ENCODE assay signal across 1 cellular context in the genomic region with DNA sequence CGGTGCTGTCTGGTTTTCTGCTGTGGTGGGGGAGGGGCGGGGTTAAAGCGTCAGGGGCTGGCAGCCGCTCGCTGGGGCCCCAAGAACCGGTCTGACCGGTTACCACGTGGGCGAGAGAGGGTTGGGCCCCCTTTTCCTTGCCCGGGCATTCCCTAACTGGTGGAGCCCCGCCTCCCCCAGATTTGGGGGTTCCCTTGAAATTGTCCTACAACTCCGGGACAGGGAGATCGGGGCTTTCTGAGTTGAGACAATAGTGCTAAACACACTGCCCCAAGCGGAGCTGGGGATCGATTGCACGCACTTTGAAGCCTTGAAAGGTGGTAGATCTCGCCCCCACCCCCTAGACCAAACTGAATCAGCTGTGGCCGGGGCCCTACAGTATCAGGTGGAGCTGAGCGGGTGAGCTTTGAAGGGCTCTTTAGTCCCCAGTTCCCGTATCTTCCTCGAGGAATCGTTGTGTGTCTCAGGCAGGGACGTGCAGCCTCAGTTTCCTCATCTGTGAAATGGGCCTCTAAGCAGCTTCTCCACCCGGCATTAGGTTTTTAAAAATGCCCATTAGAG.
TF ChIP-seq lines count a peak whose summit lies in the region.

No MANE protein-coding gene starts in this region.

TF ChIP-seq in K562, 482 proteins besides CTCF, POLR2A, EP300 and RAD21 (continues in another document):
- 0 out of 2 replicates have a peak, but pooled peaks have one; percentile 53 for TF ChIP-seq HEY1 (CRISPR knock-in tag; IDR thresholded peaks at IDR 0.05; ENCODE audit: borderline replicate concordance)
- TF ChIP-seq, protein P1, sequence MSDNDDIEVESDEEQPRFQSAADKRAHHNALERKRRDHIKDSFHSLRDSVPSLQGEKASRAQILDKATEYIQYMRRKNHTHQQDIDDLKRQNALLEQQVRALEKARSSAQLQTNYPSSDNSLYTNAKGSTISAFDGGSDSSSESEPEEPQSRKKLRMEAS (CRISPR knock-in tag; IDR thresholded peaks at IDR 0.05): no peak
- TF ChIP-seq TAF15 (IDR thresholded peaks at IDR 0.05; ENCODE audit: low read depth, low read length): peak; percentile 38; the same call in 1 of the 2 replicates
- TF ChIP-seq CBX3 (IDR thresholded peaks at IDR 0.05; ENCODE audit: borderline replicate concordance in 1 of 2, low read length in 2 of 2): 0 out of 3 replicates have a peak, but pooled peaks of 1 of the 2 experiments have one; percentile 16
- TF ChIP-seq TCF3 (CRISPR knock-in tag; IDR thresholded peaks at IDR 0.05): peak; percentile 14; the same call in 1 of the 2 replicates
- TF ChIP-seq HNRNPUL1 (IDR thresholded peaks at IDR 0.05; ENCODE audit: low read length): peak; percentile 94
- TF ChIP-seq POLR2AphosphoS2 (IDR thresholded peaks at IDR 0.05; ENCODE audit: low read length): peak; percentile 94; the same call in 1 of the 2 replicates
- TF ChIP-seq HIVEP1 (CRISPR knock-in tag; IDR thresholded peaks at IDR 0.05): no peak
- TF ChIP-seq ZNF41 (CRISPR knock-in tag; conservative IDR thresholded peaks at IDR 0.05): no peak
- TF ChIP-seq ZNF436 (CRISPR knock-in tag; IDR thresholded peaks at IDR 0.05): no peak
- TF ChIP-seq, protein P2, sequence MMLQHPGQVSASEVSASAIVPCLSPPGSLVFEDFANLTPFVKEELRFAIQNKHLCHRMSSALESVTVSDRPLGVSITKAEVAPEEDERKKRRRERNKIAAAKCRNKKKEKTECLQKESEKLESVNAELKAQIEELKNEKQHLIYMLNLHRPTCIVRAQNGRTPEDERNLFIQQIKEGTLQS (IDR thresholded peaks at IDR 0.05): no peak
- TF ChIP-seq, protein P2 (CRISPR knock-in tag; conservative IDR thresholded peaks at IDR 0.05): no peak; the same call in 1 of the 2 replicates
- no peak; the same call in 1 of the 2 replicates for TF ChIP-seq ETV5 (CRISPR knock-in tag; IDR thresholded peaks at IDR 0.05; ENCODE audit: low read depth)
- TF ChIP-seq, protein P3, sequence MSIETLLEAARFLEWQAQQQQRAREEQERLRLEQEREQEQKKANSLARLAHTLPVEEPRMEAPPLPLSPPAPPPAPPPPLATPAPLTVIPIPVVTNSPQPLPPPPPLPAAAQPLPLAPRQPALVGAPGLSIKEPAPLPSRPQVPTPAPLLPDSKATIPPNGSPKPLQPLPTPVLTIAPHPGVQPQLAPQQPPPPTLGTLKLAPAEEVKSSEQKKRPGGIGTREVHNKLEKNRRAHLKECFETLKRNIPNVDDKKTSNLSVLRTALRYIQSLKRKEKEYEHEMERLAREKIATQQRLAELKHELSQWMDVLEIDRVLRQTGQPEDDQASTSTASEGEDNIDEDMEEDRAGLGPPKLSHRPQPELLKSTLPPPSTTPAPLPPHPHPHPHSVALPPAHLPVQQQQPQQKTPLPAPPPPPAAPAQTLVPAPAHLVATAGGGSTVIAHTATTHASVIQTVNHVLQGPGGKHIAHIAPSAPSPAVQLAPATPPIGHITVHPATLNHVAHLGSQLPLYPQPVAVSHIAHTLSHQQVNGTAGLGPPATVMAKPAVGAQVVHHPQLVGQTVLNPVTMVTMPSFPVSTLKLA (conservative IDR thresholded peaks at IDR 0.05): peak; percentile 46 to 47; a peak in 2 of 4 replicates
- TF ChIP-seq ZNF384 (IDR thresholded peaks at IDR 0.05; ENCODE audit: low read depth, low read length): no peak
- no peak for TF ChIP-seq FOXK2 (conservative IDR thresholded peaks at IDR 0.05 in 1 of 2, IDR thresholded peaks at IDR 0.05 in 1 of 2; ENCODE audit: low read depth in 2 of 2)
- TF ChIP-seq SRF (CRISPR knock-in tag; IDR thresholded peaks at IDR 0.05): no peak
- TF ChIP-seq, protein P4, sequence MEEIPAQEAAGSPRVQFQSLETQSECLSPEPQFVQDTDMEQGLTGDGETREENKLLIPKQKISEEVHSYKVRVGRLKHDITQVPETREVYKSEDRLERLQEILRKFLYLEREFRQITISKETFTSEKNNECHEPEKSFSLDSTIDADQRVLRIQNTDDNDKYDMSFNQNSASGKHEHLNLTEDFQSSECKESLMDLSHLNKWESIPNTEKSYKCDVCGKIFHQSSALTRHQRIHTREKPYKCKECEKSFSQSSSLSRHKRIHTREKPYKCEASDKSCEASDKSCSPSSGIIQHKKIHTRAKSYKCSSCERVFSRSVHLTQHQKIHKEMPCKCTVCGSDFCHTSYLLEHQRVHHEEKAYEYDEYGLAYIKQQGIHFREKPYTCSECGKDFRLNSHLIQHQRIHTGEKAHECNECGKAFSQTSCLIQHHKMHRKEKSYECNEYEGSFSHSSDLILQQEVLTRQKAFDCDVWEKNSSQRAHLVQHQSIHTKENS (CRISPR knock-in tag; IDR thresholded peaks at IDR 0.05): 0 out of 2 replicates have a peak, but pooled peaks have one; percentile 61
- no peak for TF ChIP-seq NEUROD1 (IDR thresholded peaks at IDR 0.05; ENCODE audit: borderline replicate concordance, low read depth, low read length, partially characterized antibody)
- TF ChIP-seq LEF1 (IDR thresholded peaks at IDR 0.05): peak; percentile 18; the same call in 1 of the 2 replicates
- TF ChIP-seq HDAC1 (IDR thresholded peaks at IDR 0.05): peak in 1 of 2 experiments; percentile 59; a peak in 1 of 4 replicates
- TF ChIP-seq, protein P5, sequence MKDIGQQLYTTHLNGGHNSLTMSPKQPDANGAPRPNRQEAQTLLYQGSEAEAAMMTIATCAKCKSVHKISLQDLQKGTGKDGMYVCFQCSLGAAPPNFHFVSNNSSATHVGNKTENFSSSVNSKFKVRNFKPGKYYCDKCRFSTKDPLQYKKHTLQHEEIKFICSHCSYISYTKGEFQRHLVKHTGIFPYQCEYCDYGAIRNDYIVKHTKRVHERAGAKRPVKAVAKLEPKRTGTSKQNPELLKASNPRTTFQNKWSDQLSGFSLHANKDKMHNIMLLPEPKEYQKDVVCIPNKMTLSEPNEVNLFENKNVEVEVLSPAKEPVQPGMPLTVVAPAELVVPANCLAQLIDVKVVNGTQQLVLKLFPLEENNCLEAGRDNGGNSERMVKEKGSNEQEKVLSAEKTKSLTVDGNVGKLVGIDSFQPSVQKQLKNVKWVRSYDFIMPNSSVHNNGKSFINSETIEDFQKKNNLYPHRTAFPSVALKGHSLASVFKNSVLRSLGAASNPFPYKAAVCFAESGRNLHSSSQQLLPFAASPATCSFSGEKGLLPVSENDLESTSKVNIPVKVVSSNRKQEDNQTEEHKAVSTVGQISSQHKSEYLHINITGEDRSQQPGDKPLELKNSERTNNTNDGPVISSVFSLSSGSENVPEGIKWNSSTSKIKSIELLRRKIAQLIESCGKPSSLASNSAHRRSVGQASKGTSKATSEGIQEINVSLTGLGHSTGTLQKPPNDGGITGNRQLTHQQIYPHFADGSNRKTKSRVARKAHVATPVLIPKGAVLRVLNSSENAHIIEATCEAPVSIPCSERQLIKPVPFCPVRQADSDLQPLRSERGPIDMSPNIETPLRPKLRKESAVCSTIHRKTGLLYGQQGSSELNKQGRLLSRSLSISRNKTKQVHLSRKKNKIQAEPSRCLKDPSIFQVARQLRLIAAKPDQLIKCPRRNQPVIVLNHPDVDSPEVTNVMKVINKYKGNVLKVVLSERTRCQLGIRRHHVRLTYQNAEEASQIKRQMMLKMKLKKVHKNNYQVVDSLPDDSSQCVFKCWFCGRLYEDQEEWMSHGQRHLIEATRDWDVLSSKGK (CRISPR knock-in tag; IDR thresholded peaks at IDR 0.05): no peak
- no peak for TF ChIP-seq ELF4 (CRISPR knock-in tag; IDR thresholded peaks at IDR 0.05)
- TF ChIP-seq SMAD3 (CRISPR knock-in tag; conservative IDR thresholded peaks at IDR 0.05): no peak
- TF ChIP-seq MTA1 (IDR thresholded peaks at IDR 0.05; ENCODE audit: borderline replicate concordance): no peak
- TF ChIP-seq TBL1XR1 (IDR thresholded peaks at IDR 0.05; ENCODE audit: low read length in 2 of 2): 0 out of 4 replicates have a peak, but pooled peaks of 1 of the 2 experiments have one; percentile 24
- TF ChIP-seq, protein P6, sequence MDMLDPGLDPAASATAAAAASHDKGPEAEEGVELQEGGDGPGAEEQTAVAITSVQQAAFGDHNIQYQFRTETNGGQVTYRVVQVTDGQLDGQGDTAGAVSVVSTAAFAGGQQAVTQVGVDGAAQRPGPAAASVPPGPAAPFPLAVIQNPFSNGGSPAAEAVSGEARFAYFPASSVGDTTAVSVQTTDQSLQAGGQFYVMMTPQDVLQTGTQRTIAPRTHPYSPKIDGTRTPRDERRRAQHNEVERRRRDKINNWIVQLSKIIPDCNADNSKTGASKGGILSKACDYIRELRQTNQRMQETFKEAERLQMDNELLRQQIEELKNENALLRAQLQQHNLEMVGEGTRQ (CRISPR knock-in tag; IDR thresholded peaks at IDR 0.05): peak; percentile 30; the same call in 1 of the 2 replicates
- TF ChIP-seq, protein P7, sequence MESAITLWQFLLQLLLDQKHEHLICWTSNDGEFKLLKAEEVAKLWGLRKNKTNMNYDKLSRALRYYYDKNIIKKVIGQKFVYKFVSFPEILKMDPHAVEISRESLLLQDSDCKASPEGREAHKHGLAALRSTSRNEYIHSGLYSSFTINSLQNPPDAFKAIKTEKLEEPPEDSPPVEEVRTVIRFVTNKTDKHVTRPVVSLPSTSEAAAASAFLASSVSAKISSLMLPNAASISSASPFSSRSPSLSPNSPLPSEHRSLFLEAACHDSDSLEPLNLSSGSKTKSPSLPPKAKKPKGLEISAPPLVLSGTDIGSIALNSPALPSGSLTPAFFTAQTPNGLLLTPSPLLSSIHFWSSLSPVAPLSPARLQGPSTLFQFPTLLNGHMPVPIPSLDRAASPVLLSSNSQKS (CRISPR knock-in tag; IDR thresholded peaks at IDR 0.05): no peak
- TF ChIP-seq, protein P8, sequence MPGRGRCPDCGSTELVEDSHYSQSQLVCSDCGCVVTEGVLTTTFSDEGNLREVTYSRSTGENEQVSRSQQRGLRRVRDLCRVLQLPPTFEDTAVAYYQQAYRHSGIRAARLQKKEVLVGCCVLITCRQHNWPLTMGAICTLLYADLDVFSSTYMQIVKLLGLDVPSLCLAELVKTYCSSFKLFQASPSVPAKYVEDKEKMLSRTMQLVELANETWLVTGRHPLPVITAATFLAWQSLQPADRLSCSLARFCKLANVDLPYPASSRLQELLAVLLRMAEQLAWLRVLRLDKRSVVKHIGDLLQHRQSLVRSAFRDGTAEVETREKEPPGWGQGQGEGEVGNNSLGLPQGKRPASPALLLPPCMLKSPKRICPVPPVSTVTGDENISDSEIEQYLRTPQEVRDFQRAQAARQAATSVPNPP (IDR thresholded peaks at IDR 0.05; ENCODE audit: borderline replicate concordance, insufficient read depth, insufficient read length): no peak
- no peak for TF ChIP-seq MAFG (tag; conservative IDR thresholded peaks at IDR 0.05)
- TF ChIP-seq MCM2 (IDR thresholded peaks at IDR 0.05; ENCODE audit: low read depth): no peak
- TF ChIP-seq, protein P9, sequence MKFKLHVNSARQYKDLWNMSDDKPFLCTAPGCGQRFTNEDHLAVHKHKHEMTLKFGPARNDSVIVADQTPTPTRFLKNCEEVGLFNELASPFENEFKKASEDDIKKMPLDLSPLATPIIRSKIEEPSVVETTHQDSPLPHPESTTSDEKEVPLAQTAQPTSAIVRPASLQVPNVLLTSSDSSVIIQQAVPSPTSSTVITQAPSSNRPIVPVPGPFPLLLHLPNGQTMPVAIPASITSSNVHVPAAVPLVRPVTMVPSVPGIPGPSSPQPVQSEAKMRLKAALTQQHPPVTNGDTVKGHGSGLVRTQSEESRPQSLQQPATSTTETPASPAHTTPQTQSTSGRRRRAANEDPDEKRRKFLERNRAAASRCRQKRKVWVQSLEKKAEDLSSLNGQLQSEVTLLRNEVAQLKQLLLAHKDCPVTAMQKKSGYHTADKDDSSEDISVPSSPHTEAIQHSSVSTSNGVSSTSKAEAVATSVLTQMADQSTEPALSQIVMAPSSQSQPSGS (CRISPR knock-in tag; IDR thresholded peaks at IDR 0.05): no peak
- no peak; the same call in 1 of the 2 replicates for TF ChIP-seq GABPB1 (CRISPR knock-in tag; IDR thresholded peaks at IDR 0.05)
- TF ChIP-seq, protein P10, sequence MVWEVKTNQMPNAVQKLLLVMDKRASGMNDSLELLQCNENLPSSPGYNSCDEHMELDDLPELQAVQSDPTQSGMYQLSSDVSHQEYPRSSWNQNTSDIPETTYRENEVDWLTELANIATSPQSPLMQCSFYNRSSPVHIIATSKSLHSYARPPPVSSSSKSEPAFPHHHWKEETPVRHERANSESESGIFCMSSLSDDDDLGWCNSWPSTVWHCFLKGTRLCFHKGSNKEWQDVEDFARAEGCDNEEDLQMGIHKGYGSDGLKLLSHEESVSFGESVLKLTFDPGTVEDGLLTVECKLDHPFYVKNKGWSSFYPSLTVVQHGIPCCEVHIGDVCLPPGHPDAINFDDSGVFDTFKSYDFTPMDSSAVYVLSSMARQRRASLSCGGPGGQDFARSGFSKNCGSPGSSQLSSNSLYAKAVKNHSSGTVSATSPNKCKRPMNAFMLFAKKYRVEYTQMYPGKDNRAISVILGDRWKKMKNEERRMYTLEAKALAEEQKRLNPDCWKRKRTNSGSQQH (CRISPR knock-in tag; IDR thresholded peaks at IDR 0.05): 0 out of 2 replicates have a peak, but pooled peaks have one; percentile 2
- TF ChIP-seq ZNF121 (CRISPR knock-in tag; conservative IDR thresholded peaks at IDR 0.05): no peak
- TF ChIP-seq NFIC (IDR thresholded peaks at IDR 0.05): no peak
- TF ChIP-seq, protein P11, sequence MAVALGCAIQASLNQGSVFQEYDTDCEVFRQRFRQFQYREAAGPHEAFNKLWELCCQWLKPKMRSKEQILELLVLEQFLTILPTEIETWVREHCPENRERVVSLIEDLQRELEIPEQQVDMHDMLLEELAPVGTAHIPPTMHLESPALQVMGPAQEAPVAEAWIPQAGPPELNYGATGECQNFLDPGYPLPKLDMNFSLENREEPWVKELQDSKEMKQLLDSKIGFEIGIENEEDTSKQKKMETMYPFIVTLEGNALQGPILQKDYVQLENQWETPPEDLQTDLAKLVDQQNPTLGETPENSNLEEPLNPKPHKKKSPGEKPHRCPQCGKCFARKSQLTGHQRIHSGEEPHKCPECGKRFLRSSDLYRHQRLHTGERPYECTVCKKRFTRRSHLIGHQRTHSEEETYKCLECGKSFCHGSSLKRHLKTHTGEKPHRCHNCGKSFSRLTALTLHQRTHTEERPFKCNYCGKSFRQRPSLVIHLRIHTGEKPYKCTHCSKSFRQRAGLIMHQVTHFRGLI (CRISPR knock-in tag; IDR thresholded peaks at IDR 0.05): no peak
- peak; percentile 99 for TF ChIP-seq BCOR (IDR thresholded peaks at IDR 0.05)
- TF ChIP-seq ZNF143 (CRISPR knock-in tag; IDR thresholded peaks at IDR 0.05): no peak
- TF ChIP-seq ZNF184 (CRISPR knock-in tag; IDR thresholded peaks at IDR 0.05): no peak
- TF ChIP-seq, protein P12, sequence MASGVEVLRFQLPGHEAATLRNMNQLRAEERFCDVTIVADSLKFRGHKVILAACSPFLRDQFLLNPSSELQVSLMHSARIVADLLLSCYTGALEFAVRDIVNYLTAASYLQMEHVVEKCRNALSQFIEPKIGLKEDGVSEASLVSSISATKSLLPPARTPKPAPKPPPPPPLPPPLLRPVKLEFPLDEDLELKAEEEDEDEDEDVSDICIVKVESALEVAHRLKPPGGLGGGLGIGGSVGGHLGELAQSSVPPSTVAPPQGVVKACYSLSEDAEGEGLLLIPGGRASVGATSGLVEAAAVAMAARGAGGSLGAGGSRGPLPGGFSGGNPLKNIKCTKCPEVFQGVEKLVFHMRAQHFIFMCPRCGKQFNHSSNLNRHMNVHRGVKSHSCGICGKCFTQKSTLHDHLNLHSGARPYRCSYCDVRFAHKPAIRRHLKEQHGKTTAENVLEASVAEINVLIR (CRISPR knock-in tag; IDR thresholded peaks at IDR 0.05): no peak
- no peak; the same call in 1 of the 2 replicates for TF ChIP-seq ZNF3 (CRISPR knock-in tag; IDR thresholded peaks at IDR 0.05)
- peak; percentile 92 for TF ChIP-seq FUS (optimal IDR thresholded peaks at IDR 0.05; ENCODE audit: low read depth, low read length)
